ENCODE assay signal across 23 cellular contexts in the genomic region with DNA sequence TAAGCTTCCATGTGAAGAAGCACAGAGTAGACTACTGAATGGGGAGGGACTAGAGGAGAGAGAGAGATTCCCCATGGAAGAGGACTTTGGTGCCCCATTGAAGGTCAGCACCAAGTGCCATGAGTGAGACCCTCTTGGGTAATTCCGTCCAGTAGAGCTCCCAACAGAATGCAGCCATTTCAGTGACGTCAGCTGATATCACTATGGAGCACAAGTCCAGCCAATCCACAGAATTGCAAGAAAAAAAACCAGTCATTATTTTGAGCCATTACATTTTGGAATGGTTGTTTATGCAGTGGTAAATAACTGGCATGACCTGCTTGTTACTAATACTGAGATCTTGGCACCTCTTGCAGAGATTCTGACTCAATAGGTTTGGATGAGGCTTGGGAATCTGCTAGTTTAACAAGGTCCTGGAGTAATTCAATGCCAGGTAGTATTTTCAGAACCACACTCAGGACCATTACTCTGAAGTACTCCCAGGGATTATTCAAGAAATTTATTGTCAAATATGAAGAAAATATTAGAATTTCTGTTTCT. TPM values are rescaled to one million over a fixed set of nuclear protein-coding genes. Genes with fewer than 3 reads are reported as not detected.
A peak's percentile ranks its signal among the peaks of the same experiment; 100 is the strongest.
DNase-seq lines count a peak whose midpoint lies in the region; TF ChIP-seq lines count a peak whose summit lies in the region.
"Had no signal": no experiment of that assay in that cellular context is flagged by ENCODE, and none has a peak within 500 bp of the region (broad histone marks: within the 10 kb centered on the region; RNA-seq: fewer than 3 reads in every experiment).

No MANE protein-coding gene starts in this region.

- no peaks in the 10 kb centered on the region for H3K9me3 ChIP-seq in mammary epithelial cell (replicated peaks; ENCODE audit: insufficient read depth, low read length)
- H3K9me3 ChIP-seq: BLaER1 had no signal

- CTCF ChIA-PET in mammary epithelial cell (lab: Charles Lee; ENCODE audit: low non-redundant PET): no interaction called here

- TF ChIP-seq CTCF in mammary epithelial cell (conservative IDR thresholded peaks at IDR 0.05 in 1 of 2, IDR thresholded peaks at IDR 0.05 in 1 of 2; ENCODE audit: extremely low read depth in 1 of 2, insufficient read depth in 1 of 2, low read depth in 1 of 2, low read length in 2 of 2): no peak

- H3K4me3 ChIP-seq in mammary epithelial cell (replicated peaks in 1 of 3; ENCODE audit: insufficient read depth in 1 of 3, low read depth in 2 of 3, low read length in 3 of 3): no peak overlapping the region
- H3K4me3 ChIP-seq: BLaER1, SK-N-MC had no signal

- in situ Hi-C loops in mammary epithelial cell (cut with MboI; ENCODE audit: low sequenced_read_pairs in 2 of 2): no loop called here

- no TSS peak for BruUV-seq in mammary epithelial cell (replicated peaks; lab: Mats Ljungman, UMichigan)

- H3K27me3 ChIP-seq in mammary epithelial cell (ENCODE audit: insufficient read depth, low read length): no peaks in the 10 kb centered on the region
- H3K27me3 ChIP-seq: BLaER1 had no signal

- H3K36me3 ChIP-seq in mammary epithelial cell (ENCODE audit: insufficient read depth, low read length): no peaks in the 10 kb centered on the region
- H3K36me3 ChIP-seq: BLaER1 had no signal

- DNase-seq in NCI-H446 treated with DMSO at 0.1 percent for 48 hours (lab: John Stamatoyannopoulos, UW) (peak; percentile 17), NCI-H446 (lab: John Stamatoyannopoulos, UW) (no peak), M059J (ENCODE audit: low read depth) (peak; percentile 10), mammary epithelial cell (peak; percentile 57), kidney tubule cell (ENCODE audit: low spot score) (peak; percentile 66), putamen (ENCODE audit: low spot score) (no peak), DMS 273 treated with DMSO at 0.1 percent for 48 hours (lab: John Stamatoyannopoulos, UW) (no peak), head of caudate nucleus (no peak)
- DNase-seq: CD4-positive, CD25-positive, alpha-beta regulatory T cell; DMS79; GF-D8; Kasumi-1; MM.1S; NCI-H2029; NCI-H69; SIG-M5; SW 1271 had no signal

- intact Hi-C loops in mammary epithelial cell (cut with micrococcal nuclease): loop anchor here (10.0 kb wide), 1 partner anchor 194 kb away; no protein-coding TSS in a partner anchor
- intact Hi-C loops in head of caudate nucleus (cut with DNase I): no loop called here

- dilution Hi-C loops in mammary epithelial cell (cut with HindIII; ENCODE audit: low sequenced_read_pairs): no loop called here

- WGBS in mammary epithelial cell (ENCODE audit: low coverage, missing lambda C conversion rate): 89% methylated on average over 2 of the region's 2 CpGs

- H3K4me1 ChIP-seq in mammary epithelial cell (ENCODE audit: insufficient read depth, low read length): no peaks in the 10 kb centered on the region
- H3K4me1 ChIP-seq: BLaER1 had no signal

- no peaks in the 10 kb centered on the region for H3K79me2 ChIP-seq in mammary epithelial cell (ENCODE audit: insufficient read depth, low read length)

- H2AFZ ChIP-seq in mammary epithelial cell (ENCODE audit: low read depth, low read length): no peak overlapping the region

- no peak overlapping the region for H3K4me2 ChIP-seq in mammary epithelial cell (ENCODE audit: insufficient read depth, low read depth, low read length)
- H3K4me2 ChIP-seq: BLaER1 had no signal

- H3K9ac ChIP-seq in mammary epithelial cell (ENCODE audit: insufficient read depth, low read length): no peak overlapping the region
- H3K9ac ChIP-seq: BLaER1 had no signal

- H4K20me1 ChIP-seq in mammary epithelial cell (ENCODE audit: insufficient read depth, low read length): no peaks in the 10 kb centered on the region
- H4K20me1 ChIP-seq: BLaER1 had no signal

- H3K27ac ChIP-seq in mammary epithelial cell (ENCODE audit: insufficient read depth, low read depth, low read length): no peak overlapping the region
- H3K27ac ChIP-seq: 22Rv1, BLaER1, SK-N-MC had no signal

RNA-seq across cellular contexts. Expression of gene SP8, which starts 52.6 kb away (rescaled TPM):
- total RNA-seq in M059J (2014; rRNA removed; shearing (Covaris generic)): not detected in 2 replicates
- under 1 TPM in 1 of 2 donors, not detected in 1; 0.21 TPM for total RNA-seq in mammary epithelial cell
- 0.10 TPM for polyA plus RNA-seq in mammary epithelial cell
- not detected for polyA minus RNA-seq in mammary epithelial cell
- total RNA-seq: CD4-positive, CD25-positive, alpha-beta regulatory T cell; HT-29; NCI-H460; OCI-LY7 had no signal
- polyA plus RNA-seq: CD4-positive, CD25-positive, alpha-beta regulatory T cell had no signal

Comparison
In these comparisons a context has a peak if more than half of its experiments do, and no peak if none do; other contexts are left out.
1. DNase-seq: peak in NCI-H446 treated with DMSO at 0.1 percent for 48 hours (single experiment), M059J (single experiment), mammary epithelial cell (single experiment) and kidney tubule cell (single experiment); none in NCI-H446 (0 of 2), putamen (single experiment), DMS 273 treated with DMSO at 0.1 percent for 48 hours (single experiment) and head of caudate nucleus (0 of 42).